In genomic region chr12:123427036-123427769, GRCh38 we compare ENCODE assay signal across 9 cellular contexts. TPM values are rescaled to one million over a fixed set of nuclear protein-coding genes. Genes with fewer than 3 reads are reported as not detected.
DNase-seq lines count a peak whose midpoint lies in the region; ATAC-seq, FAIRE-seq and TF ChIP-seq lines count a peak whose summit lies in the region.
"Had no signal": no experiment of that assay in that cellular context is flagged by ENCODE, and none has a peak within 500 bp of the region (broad histone marks: within the 10 kb centered on the region; RNA-seq: fewer than 3 reads in every experiment).

No MANE protein-coding gene starts in this region.

- no peak overlapping the region for H3K4me3 ChIP-seq in CD8-positive, alpha-beta memory T cell (ENCODE audit: low read length)
- H3K4me3 ChIP-seq in PC-9 (no peak overlapping the region), small intestine (ENCODE audit: low read depth in 1 of 2, low read length in 2 of 2) (no peak overlapping the region)

- intact Hi-C loops in PC-9 (cut with micrococcal nuclease; ENCODE audit: unreplicated experiment), result no loop called here

- peaks cover 4% of the 10 kb centered on the region for H3K36me3 ChIP-seq in CD8-positive, alpha-beta memory T cell (ENCODE audit: insufficient read depth, low read length)
- H3K36me3 ChIP-seq in PC-9 (ENCODE audit: low read depth), result no peaks in the 10 kb centered on the region
- peaks cover 0 to 9% of the 10 kb centered on the region in 2 donors for H3K36me3 ChIP-seq in small intestine (ENCODE audit: control insufficient read depth in 2 of 2, insufficient read depth in 2 of 2, low read length in 2 of 2)

- peak overlapping the region; percentile 75 to 93 (median 88) for H3K27ac Mint-ChIP-seq in CD8-positive, alpha-beta memory T cell
- H3K27ac Mint-ChIP-seq in activated CD8-positive, alpha-beta T cell treated with anti-CD3 and anti-CD28 coated beads, Interleukin-2, amount 10 ng/mL, durations not matched to agents 7 days and 5 days, result peak overlapping the region; percentile 85

- FAIRE-seq in small intestine (lab: Jason Lieb, UNC), result no peak

- CTCF ChIA-PET in CD8-positive, alpha-beta memory T cell (lab: Charles Lee), result interaction anchor here (0.9 to 1.4 kb wide), 5 partner anchors 30 to 43 kb away, joined by 3 to 4 read pairs (median 3); partner anchors contain the start of genes KMT5A and SNRNP35
- CTCF ChIA-PET in activated CD8-positive, alpha-beta T cell treated with anti-CD3 and anti-CD28 coated beads, Interleukin-2, amount 10 ng/mL, durations not matched to agents 7 days and 5 days (lab: Charles Lee), result interaction anchor here (1.9 to 2.3 kb wide), 2 partner anchors 155 to 189 kb away, joined by 4 to 13 read pairs; no protein-coding TSS in a partner anchor
- CTCF ChIA-PET in PC-9 (lab: Charles Lee), result no interaction called here

- H3K27ac ChIP-seq in CD8-positive, alpha-beta memory T cell (ENCODE audit: low read depth, low read length), result peak overlapping the region; percentile 48
- H3K27ac ChIP-seq in PC-9 (no peak overlapping the region), small intestine (ENCODE audit: low read depth in 1 of 2, low read length in 1 of 2) (no peak overlapping the region)

- no peaks in the 10 kb centered on the region for H3K9me3 Mint-ChIP-seq in CD8-positive, alpha-beta memory T cell
- H3K9me3 Mint-ChIP-seq in activated CD8-positive, alpha-beta T cell treated with anti-CD3 and anti-CD28 coated beads, Interleukin-2, amount 10 ng/mL, durations not matched to agents 7 days and 5 days (ENCODE audit: insufficient read depth), result no peaks in the 10 kb centered on the region

- no peaks in the 10 kb centered on the region for H3K27me3 ChIP-seq in CD8-positive, alpha-beta memory T cell (ENCODE audit: insufficient read depth, low read length, poor library complexity, severe bottlenecking)
- no peaks in the 10 kb centered on the region for H3K27me3 ChIP-seq in PC-9 (ENCODE audit: insufficient read depth, low read depth)
- no peaks in the 10 kb centered on the region for H3K27me3 ChIP-seq in small intestine (ENCODE audit: control insufficient read depth in 2 of 2, insufficient read depth in 2 of 2, low read length in 2 of 2)

- no peak overlapping the region for H2AFZ ChIP-seq in PC-9

- H3K9me2 ChIP-seq in PC-9 (ENCODE audit: insufficient read depth), result no peaks in the 10 kb centered on the region

- peaks cover 19 to 35% (median 33%) of the 10 kb centered on the region in 3 donors for H3K4me1 Mint-ChIP-seq in CD8-positive, alpha-beta memory T cell
- peaks cover 25% of the 10 kb centered on the region for H3K4me1 Mint-ChIP-seq in activated CD8-positive, alpha-beta T cell treated with anti-CD3 and anti-CD28 coated beads, Interleukin-2, amount 10 ng/mL, durations not matched to agents 7 days and 5 days (ENCODE audit: low read depth)

- no TSS peak for BruUV-seq in PC-9 (replicated peaks; lab: Mats Ljungman, UMichigan)

- no peaks in the 10 kb centered on the region for H3K9me3 ChIP-seq in CD8-positive, alpha-beta memory T cell (ENCODE audit: low read length)
- H3K9me3 ChIP-seq in PC-9 (ENCODE audit: insufficient read depth, low read depth) (no peaks in the 10 kb centered on the region), small intestine (ENCODE audit: control insufficient read depth, low read depth) (no peaks in the 10 kb centered on the region)

- 79 to 87% (median 84%) methylated on average over 8 of the region's 8 CpGs for WGBS in small intestine, 3 donors

- H3K36me3 Mint-ChIP-seq in CD8-positive, alpha-beta memory T cell, result peaks cover 0 to 53% (median 12%) of the 10 kb centered on the region in 3 donors
- H3K36me3 Mint-ChIP-seq in activated CD8-positive, alpha-beta T cell treated with anti-CD3 and anti-CD28 coated beads, Interleukin-2, amount 10 ng/mL, durations not matched to agents 7 days and 5 days (ENCODE audit: low read depth), result peaks cover 49% of the 10 kb centered on the region

- POLR2A ChIA-PET in CD8-positive, alpha-beta memory T cell (lab: Charles Lee), result interaction anchor here (0.6 to 1.7 kb wide), 7 partner anchors 21 to 544 kb away, joined by 3 to 7 read pairs (median 4); partner anchors contain the start of genes KMT5A, SBNO1 and SNRNP35
- POLR2A ChIA-PET in activated CD8-positive, alpha-beta T cell treated with anti-CD3 and anti-CD28 coated beads, Interleukin-2, amount 10 ng/mL, durations not matched to agents 7 days and 5 days (lab: Charles Lee), result interaction anchor here (0.6 to 1.6 kb wide), 3 partner anchors 9 to 245 kb away, joined by 4 to 5 read pairs (median 5); partner anchors contain the start of gene SNRNP35
- POLR2A ChIA-PET in PC-9 (lab: Charles Lee; ENCODE audit: unreplicated experiment), result interaction anchor here (0.5 kb wide), 1 partner anchor 17 kb away, joined by 3 read pairs; no protein-coding TSS in a partner anchor

- H3K4me2 ChIP-seq in PC-9, result no peak overlapping the region

- no peaks in the 10 kb centered on the region for H3K27me3 Mint-ChIP-seq in CD8-positive, alpha-beta memory T cell
- H3K27me3 Mint-ChIP-seq in activated CD8-positive, alpha-beta T cell treated with anti-CD3 and anti-CD28 coated beads, Interleukin-2, amount 10 ng/mL, durations not matched to agents 7 days and 5 days (ENCODE audit: low read depth), result no peaks in the 10 kb centered on the region

- ATAC-seq in HG03060 (IDR thresholded peaks at IDR 0.05; ENCODE audit: low read depth, unreplicated experiment), result peak; percentile 78
- peak; percentile 57 for ATAC-seq in activated CD8-positive, alpha-beta T cell treated with anti-CD3 and anti-CD28 coated beads, Interleukin-2, amount 10 ng/mL, durations not matched to agents 7 days and 5 days

- TF ChIP-seq CTCF in PC-9 (conservative IDR thresholded peaks at IDR 0.05), result no peak

- no peaks in the 10 kb centered on the region for H3F3A ChIP-seq in PC-9 (ENCODE audit: insufficient read depth, low read depth)

- peaks cover 11% of the 10 kb centered on the region for H3K4me1 ChIP-seq in CD8-positive, alpha-beta memory T cell (ENCODE audit: insufficient read depth, low read length)
- H3K4me1 ChIP-seq in PC-9 (replicated peaks; ENCODE audit: insufficient read depth) (no peaks in the 10 kb centered on the region), small intestine (ENCODE audit: control insufficient read depth in 2 of 2, insufficient read depth in 1 of 2, low read depth in 1 of 2, low read length in 1 of 2) (no peaks in the 10 kb centered on the region)

- peak in 4 of 5 donors; percentile 17 to 57 (median 35) for DNase-seq in CD8-positive, alpha-beta memory T cell
- peak; percentile 68 for DNase-seq in GM19240 (ENCODE audit: insufficient read length, low spot score)
- peak; percentile 42 for DNase-seq in activated CD8-positive, alpha-beta T cell treated with anti-CD3 and anti-CD28 coated beads, Interleukin-2, amount 10 ng/mL, durations not matched to agents 7 days and 5 days
- no peak for DNase-seq in PC-9
- DNase-seq in small intestine, result no peak
- no peak for DNase-seq in ACHN
- no peak for DNase-seq in UCSD-AML1 (lab: John Stamatoyannopoulos, UW; ENCODE audit: unreplicated experiment)
- DNase-seq: NCI-H69 had no signal

- H3K79me2 ChIP-seq in PC-9 (ENCODE audit: low read depth), result no peaks in the 10 kb centered on the region

- peak overlapping the region; percentile 34 to 83 (median 51) for H3K4me3 Mint-ChIP-seq in CD8-positive, alpha-beta memory T cell
- no peak overlapping the region for H3K4me3 Mint-ChIP-seq in activated CD8-positive, alpha-beta T cell treated with anti-CD3 and anti-CD28 coated beads, Interleukin-2, amount 10 ng/mL, durations not matched to agents 7 days and 5 days

- no peaks in the 10 kb centered on the region for H4K20me1 ChIP-seq in PC-9 (ENCODE audit: insufficient read depth)

- in situ Hi-C loops in ACHN (cut with HindIII; ENCODE audit: low pct_ligation_motif_present, low pct_unique_long_range_greater_than_20kb, low sequenced_read_pairs), result no loop called here

RNA-seq across cellular contexts. Expression of gene RILPL2, which starts 9.3 kb away (rescaled TPM):
- total RNA-seq in CD8-positive, alpha-beta memory T cell, result 10 to 100 TPM; 26.9 to 27.6 TPM
- 8.4 TPM for polyA plus RNA-seq in CD8-positive, alpha-beta memory T cell
- total RNA-seq in activated CD8-positive, alpha-beta T cell treated with anti-CD3 and anti-CD28 coated beads, Interleukin-2, amount 10 ng/mL, durations not matched to agents 7 days and 5 days, result 1 to 10 TPM; 4.7 to 5.1 TPM
- 3.6 and 4.3 TPM in 2 replicates for total RNA-seq in PC-9 (2021)
- polyA plus RNA-seq in small intestine, result 1 to 10 TPM in 2 of 3 donors, under 1 TPM in 1; 0.45 to 5.1 (median 2.7) TPM

RNA-seq across cellular contexts. Expression of gene SNRNP35, which starts 30.7 kb away (rescaled TPM):
- total RNA-seq in CD8-positive, alpha-beta memory T cell, result 10 to 100 TPM; 21.9 to 23.8 TPM
- 26.5 TPM for polyA plus RNA-seq in CD8-positive, alpha-beta memory T cell
- total RNA-seq in activated CD8-positive, alpha-beta T cell treated with anti-CD3 and anti-CD28 coated beads, Interleukin-2, amount 10 ng/mL, durations not matched to agents 7 days and 5 days, result 10 to 100 TPM; 22.9 to 24.1 TPM
- total RNA-seq in PC-9 (2021), result 24.3 and 28.6 TPM in 2 replicates
- 10 to 100 TPM; 25.0 to 51.4 (median 33.2) TPM for polyA plus RNA-seq in small intestine

RNA-seq across cellular contexts. Expression of gene KMT5A, which starts 43.3 kb away (rescaled TPM):
- total RNA-seq in CD8-positive, alpha-beta memory T cell, result 10 to 100 TPM; 46.8 to 49.9 TPM
- 5.0 TPM for polyA plus RNA-seq in CD8-positive, alpha-beta memory T cell
- total RNA-seq in activated CD8-positive, alpha-beta T cell treated with anti-CD3 and anti-CD28 coated beads, Interleukin-2, amount 10 ng/mL, durations not matched to agents 7 days and 5 days, result 10 to 100 TPM; 78.5 to 85.1 TPM
- total RNA-seq in PC-9 (2021), result 43.7 and 54.2 TPM in 2 replicates
- polyA plus RNA-seq in small intestine, result 10 to 100 TPM; 14.3 to 21.8 (median 15.4) TPM

Comparison
In these comparisons a context has a peak if more than half of its experiments do, and no peak if none do; other contexts are left out.
1. DNase-seq: peak in CD8-positive, alpha-beta memory T cell (4 of 5), GM19240 (single experiment) and activated CD8-positive, alpha-beta T cell treated with anti-CD3 and anti-CD28 coated beads, Interleukin-2, amount 10 ng/mL, durations not matched to agents 7 days and 5 days (single experiment); none in PC-9 (0 of 2), small intestine (single experiment), ACHN (single experiment) and UCSD-AML1 (single experiment).